9 cellular contexts compared by ENCODE assay signal in the genomic region with DNA sequence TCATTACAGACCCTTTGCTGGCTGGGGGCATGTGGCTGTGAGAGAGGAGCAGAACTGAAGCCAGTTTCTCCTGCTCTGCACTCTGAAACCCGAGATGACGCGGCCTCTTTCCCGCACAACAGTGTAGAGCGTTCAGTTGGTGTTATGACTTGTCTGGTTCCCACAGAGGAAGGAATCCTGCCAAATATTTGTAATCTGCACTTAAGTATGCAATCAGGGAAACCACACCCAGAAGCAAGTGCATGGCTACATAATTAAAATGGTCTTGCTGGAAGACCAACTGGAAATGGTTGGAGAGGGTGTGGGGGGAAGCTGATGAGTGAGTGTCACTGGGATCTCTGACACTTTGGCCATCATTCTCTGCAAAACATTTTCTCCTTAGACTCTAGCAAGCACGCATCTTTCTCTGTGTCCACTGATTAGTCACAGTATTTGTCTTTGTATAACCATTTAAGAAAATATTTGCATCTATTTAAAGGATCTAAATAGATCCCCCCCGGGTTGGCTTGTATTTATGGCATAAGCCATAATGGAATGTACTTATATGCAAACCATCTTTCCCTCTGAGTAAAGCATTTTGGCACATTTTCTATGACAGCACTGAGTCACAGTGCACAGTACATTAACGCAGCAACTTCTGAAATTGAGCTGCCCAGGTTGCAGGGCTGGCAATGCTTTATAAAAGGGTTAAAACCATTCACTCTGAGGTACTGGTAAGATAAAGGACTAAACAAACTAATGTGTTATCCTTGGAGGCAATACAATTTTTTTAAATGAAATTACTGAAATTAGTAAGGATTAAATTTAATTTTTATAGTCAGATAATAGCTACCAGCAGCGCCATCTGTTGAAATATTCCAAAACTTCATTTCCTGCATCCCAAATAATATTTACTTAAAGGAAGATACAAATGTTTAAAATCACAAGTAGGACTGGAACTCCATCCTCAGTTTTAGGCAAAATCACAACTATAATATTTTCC.
DNase-seq lines count a peak whose midpoint lies in the region; ATAC-seq and TF ChIP-seq lines count a peak whose summit lies in the region.
"Had no signal": no experiment of that assay in that cellular context is flagged by ENCODE, and none has a peak within 500 bp of the region (broad histone marks: within the 10 kb centered on the region; RNA-seq: fewer than 3 reads in every experiment).

No MANE protein-coding gene starts in this region.

- peak; percentile 36 for TF ChIP-seq CTCF in endodermal cell (conservative IDR thresholded peaks at IDR 0.05)
- peak; percentile 55 for TF ChIP-seq CTCF in osteocyte (IDR thresholded peaks at IDR 0.05)

- no peaks in the 10 kb centered on the region for H3K27me3 ChIP-seq in endodermal cell (ENCODE audit: control insufficient read depth, insufficient read depth, low read length, poor library complexity, severe bottlenecking)

- H3K9me3 Mint-ChIP-seq in endodermal cell (no peaks in the 10 kb centered on the region), osteocyte (ENCODE audit: unreplicated experiment) (no peaks in the 10 kb centered on the region)

- H3K36me3 ChIP-seq in endodermal cell (ENCODE audit: control insufficient read depth, insufficient read depth, low read length): no peaks in the 10 kb centered on the region

- H3K9ac ChIP-seq in endodermal cell (ENCODE audit: extremely low read depth, low read length, poor library complexity, severe bottlenecking): no peak overlapping the region

- H3K27ac Mint-ChIP-seq in endodermal cell (no peak overlapping the region), osteocyte (ENCODE audit: unreplicated experiment) (peak overlapping the region; percentile 91)

- DNase-seq in GM03348 (ENCODE audit: low spot score) (peak; percentile 84), NCI-H446 treated with DMSO at 0.1 percent for 48 hours (lab: John Stamatoyannopoulos, UW) (peak; percentile 57), endodermal cell (no peak), osteocyte (ENCODE audit: extremely low spot score, unreplicated experiment) (no peak), putamen (ENCODE audit: low spot score) (no peak), medulla oblongata (ENCODE audit: extremely low spot score) (no peak), DMS114 treated with DMSO at 0.1 percent for 48 hours (lab: John Stamatoyannopoulos, UW; ENCODE audit: unreplicated experiment) (no peak)

- ATAC-seq in HG02642 (IDR thresholded peaks at IDR 0.05; ENCODE audit: poor library complexity, unreplicated experiment): no peak

- H3K4me3 ChIP-seq in endodermal cell (ENCODE audit: low read length): no peak overlapping the region

- H3K27ac ChIP-seq in endodermal cell (ENCODE audit: low read depth, low read length): no peak overlapping the region
- H3K27ac ChIP-seq: VCaP had no signal

- H3K4me1 Mint-ChIP-seq in endodermal cell (peaks cover 4% of the 10 kb centered on the region), osteocyte (ENCODE audit: unreplicated experiment) (peaks cover 49% of the 10 kb centered on the region)

- H3K9me3 ChIP-seq in endodermal cell (ENCODE audit: control insufficient read depth, low read length): no peaks in the 10 kb centered on the region

- H3K27me3 Mint-ChIP-seq in endodermal cell (ENCODE audit: insufficient read depth): no peaks in the 10 kb centered on the region
- no peaks in the 10 kb centered on the region for H3K27me3 Mint-ChIP-seq in osteocyte (ENCODE audit: unreplicated experiment)

- H3K4me3 Mint-ChIP-seq in endodermal cell (no peak overlapping the region), osteocyte (ENCODE audit: unreplicated experiment) (peak overlapping the region; percentile 26)

- no peaks in the 10 kb centered on the region for H3K4me1 ChIP-seq in endodermal cell (ENCODE audit: control insufficient read depth, insufficient read depth, low read length)

- WGBS in endodermal cell (ENCODE audit: insufficient coverage in 1 of 2, insufficient read length in 1 of 2), 2 experiments: 93% methylated on average over 5 to 9 of the region's 9 CpGs

- H3K36me3 Mint-ChIP-seq in endodermal cell (ENCODE audit: low read depth) (no peaks in the 10 kb centered on the region), osteocyte (ENCODE audit: unreplicated experiment) (no peaks in the 10 kb centered on the region)

Comparison
In these comparisons a context has a peak if more than half of its experiments do, and no peak if none do; other contexts are left out.
1. DNase-seq: peak in GM03348 (single experiment) and NCI-H446 treated with DMSO at 0.1 percent for 48 hours (single experiment); none in endodermal cell (single experiment), osteocyte (single experiment), putamen (single experiment), medulla oblongata (single experiment) and DMS114 treated with DMSO at 0.1 percent for 48 hours (single experiment).